ENCODE assay signal across 25 cellular contexts in genomic region chr15:48905216-48905615, GRCh38. TPM values are rescaled to one million over a fixed set of nuclear protein-coding genes. Genes with fewer than 3 reads are reported as not detected.
DNase-seq lines count a peak whose midpoint lies in the region; ATAC-seq and TF ChIP-seq lines count a peak whose summit lies in the region.
"Had no signal": no experiment of that assay in that cellular context is flagged by ENCODE, and none has a peak within 500 bp of the region (broad histone marks: within the 10 kb centered on the region; RNA-seq: fewer than 3 reads in every experiment).

No MANE protein-coding gene starts in this region.

- H3K27ac Mint-ChIP-seq in activated CD4-positive, alpha-beta T cell treated with anti-CD3 and anti-CD28 coated beads for 36 hours, result peak overlapping the region; percentile 29
- no peak overlapping the region for H3K27ac Mint-ChIP-seq in activated CD4-positive, alpha-beta T cell treated with anti-CD3 and anti-CD28 coated beads, Interleukin-2, amount 10 ng/mL, durations not matched to agents 7 days and 5 days
- peak overlapping the region; percentile 70 for H3K27ac Mint-ChIP-seq in activated naive CD8-positive, alpha-beta T cell treated with anti-CD3 and anti-CD28 coated beads for 36 hours
- no peak overlapping the region for H3K27ac Mint-ChIP-seq in neural progenitor cell
- H3K27ac Mint-ChIP-seq: CD14-positive monocyte had no signal

- H4K20me1 ChIP-seq in neural progenitor cell (ENCODE audit: low read depth), result no peaks in the 10 kb centered on the region

- no peak overlapping the region for H3K27ac ChIP-seq in neural progenitor cell
- H3K27ac ChIP-seq: 22Rv1, HL-60, RWPE1 had no signal

- H3K4me3 Mint-ChIP-seq in activated CD4-positive, alpha-beta T cell treated with anti-CD3 and anti-CD28 coated beads for 36 hours, result no peak overlapping the region
- no peak overlapping the region for H3K4me3 Mint-ChIP-seq in activated CD4-positive, alpha-beta T cell treated with anti-CD3 and anti-CD28 coated beads, Interleukin-2, amount 10 ng/mL, durations not matched to agents 7 days and 5 days
- peak overlapping the region; percentile 8 for H3K4me3 Mint-ChIP-seq in activated naive CD8-positive, alpha-beta T cell treated with anti-CD3 and anti-CD28 coated beads for 36 hours
- no peak overlapping the region for H3K4me3 Mint-ChIP-seq in neural progenitor cell
- H3K4me3 Mint-ChIP-seq: CD14-positive monocyte had no signal

- CTCF ChIA-PET in activated CD4-positive, alpha-beta T cell treated with anti-CD3 and anti-CD28 coated beads for 36 hours (lab: Charles Lee), result interaction anchor here (0.6 to 2.3 kb wide), 4 partner anchors 9 to 135 kb away, joined by 3 to 11 read pairs (median 3); no protein-coding TSS in a partner anchor
- CTCF ChIA-PET in activated CD4-positive, alpha-beta T cell treated with anti-CD3 and anti-CD28 coated beads, Interleukin-2, amount 10 ng/mL, durations not matched to agents 7 days and 5 days (lab: Charles Lee), result interaction anchor here (1.5 kb wide), 1 partner anchor 11 kb away, joined by 6 read pairs; no protein-coding TSS in a partner anchor

- TF ChIP-seq CTCF in neural progenitor cell (IDR thresholded peaks at IDR 0.05), result no peak

- H3K36me3 Mint-ChIP-seq in activated CD4-positive, alpha-beta T cell treated with anti-CD3 and anti-CD28 coated beads for 36 hours (ENCODE audit: low read depth), result no peaks in the 10 kb centered on the region
- H3K36me3 Mint-ChIP-seq in activated CD4-positive, alpha-beta T cell treated with anti-CD3 and anti-CD28 coated beads, Interleukin-2, amount 10 ng/mL, durations not matched to agents 7 days and 5 days (ENCODE audit: low read depth), result no peaks in the 10 kb centered on the region
- peaks cover 4% of the 10 kb centered on the region for H3K36me3 Mint-ChIP-seq in activated naive CD8-positive, alpha-beta T cell treated with anti-CD3 and anti-CD28 coated beads for 36 hours
- no peaks in the 10 kb centered on the region for H3K36me3 Mint-ChIP-seq in neural progenitor cell
- H3K36me3 Mint-ChIP-seq: CD14-positive monocyte had no signal

- H3K4me1 ChIP-seq in neural progenitor cell, result peaks cover 12% of the 10 kb centered on the region
- H3K4me1 ChIP-seq: BE2C had no signal

- no peak overlapping the region for H3K4me2 ChIP-seq in neural progenitor cell

- no peaks in the 10 kb centered on the region for H3K9me3 Mint-ChIP-seq in activated CD4-positive, alpha-beta T cell treated with anti-CD3 and anti-CD28 coated beads for 36 hours (ENCODE audit: low read depth)
- H3K9me3 Mint-ChIP-seq in activated CD4-positive, alpha-beta T cell treated with anti-CD3 and anti-CD28 coated beads, Interleukin-2, amount 10 ng/mL, durations not matched to agents 7 days and 5 days, result no peaks in the 10 kb centered on the region
- H3K9me3 Mint-ChIP-seq in activated naive CD8-positive, alpha-beta T cell treated with anti-CD3 and anti-CD28 coated beads for 36 hours, result peaks cover 2% of the 10 kb centered on the region
- no peaks in the 10 kb centered on the region for H3K9me3 Mint-ChIP-seq in neural progenitor cell

- no peaks in the 10 kb centered on the region for H3K79me2 ChIP-seq in neural progenitor cell (ENCODE audit: low read depth)

- peaks cover 3% of the 10 kb centered on the region for H3K27me3 Mint-ChIP-seq in activated CD4-positive, alpha-beta T cell treated with anti-CD3 and anti-CD28 coated beads for 36 hours
- H3K27me3 Mint-ChIP-seq in activated CD4-positive, alpha-beta T cell treated with anti-CD3 and anti-CD28 coated beads, Interleukin-2, amount 10 ng/mL, durations not matched to agents 7 days and 5 days, result peaks cover 3% of the 10 kb centered on the region
- no peaks in the 10 kb centered on the region for H3K27me3 Mint-ChIP-seq in activated naive CD8-positive, alpha-beta T cell treated with anti-CD3 and anti-CD28 coated beads for 36 hours
- peaks cover 4% of the 10 kb centered on the region for H3K27me3 Mint-ChIP-seq in neural progenitor cell (ENCODE audit: insufficient read depth, low read depth)

- no peak overlapping the region for H3K9ac ChIP-seq in neural progenitor cell

- no peaks in the 10 kb centered on the region for H3K9me3 ChIP-seq in neural progenitor cell (ENCODE audit: low read depth)
- H3K9me3 ChIP-seq: BE2C had no signal

- no peak for DNase-seq in activated CD4-positive, alpha-beta T cell treated with anti-CD3 and anti-CD28 coated beads for 36 hours
- DNase-seq in activated CD4-positive, alpha-beta T cell treated with anti-CD3 and anti-CD28 coated beads, Interleukin-2, amount 10 ng/mL, durations not matched to agents 7 days and 5 days, result no peak
- DNase-seq in ELF-1 (ENCODE audit: low read depth, low spot score) (peak; percentile 52), neural progenitor cell (ENCODE audit: low spot score) (peak; percentile 28), AML-193 (lab: John Stamatoyannopoulos, UW) (no peak), HT-29 (ENCODE audit: low spot score) (no peak)
- DNase-seq in activated naive CD8-positive, alpha-beta T cell treated with anti-CD3 and anti-CD28 coated beads for 36 hours, result no peak
- no peak for DNase-seq in stimulated activated naive CD4-positive, alpha-beta T cell (lab: John Stamatoyannopoulos, UW)
- DNase-seq: BE2C, Calu3, DMS79 treated with DMSO at 0.1 percent for 48 hours, NCI-H1092, NCI-H1417 treated with DMSO at 0.1 percent for 48 hours, NCI-H1694 treated with DMSO at 0.1 percent for 48 hours, NCI-H2081, NCI-H2227 treated with DMSO at 0.1 percent for 48 hours, NCI-H510A, NCI-H69, SHP77 had no signal

- POLR2A ChIA-PET in activated CD4-positive, alpha-beta T cell treated with anti-CD3 and anti-CD28 coated beads for 36 hours (lab: Charles Lee), result no interaction called here
- POLR2A ChIA-PET in activated CD4-positive, alpha-beta T cell treated with anti-CD3 and anti-CD28 coated beads, Interleukin-2, amount 10 ng/mL, durations not matched to agents 7 days and 5 days (lab: Charles Lee), result no interaction called here

- H3K4me1 Mint-ChIP-seq in activated CD4-positive, alpha-beta T cell treated with anti-CD3 and anti-CD28 coated beads for 36 hours, result peaks cover 19% of the 10 kb centered on the region
- H3K4me1 Mint-ChIP-seq in activated CD4-positive, alpha-beta T cell treated with anti-CD3 and anti-CD28 coated beads, Interleukin-2, amount 10 ng/mL, durations not matched to agents 7 days and 5 days, result no peaks in the 10 kb centered on the region
- H3K4me1 Mint-ChIP-seq in activated naive CD8-positive, alpha-beta T cell treated with anti-CD3 and anti-CD28 coated beads for 36 hours, result peaks cover 18% of the 10 kb centered on the region
- H3K4me1 Mint-ChIP-seq in neural progenitor cell, result peaks cover 3% of the 10 kb centered on the region
- H3K4me1 Mint-ChIP-seq: CD14-positive monocyte had no signal

- H3K4me3 ChIP-seq in neural progenitor cell, result no peak overlapping the region

- no peaks in the 10 kb centered on the region for H3K36me3 ChIP-seq in neural progenitor cell
- H3K36me3 ChIP-seq: BE2C had no signal

- no peak for ATAC-seq in activated CD4-positive, alpha-beta T cell treated with anti-CD3 and anti-CD28 coated beads for 36 hours
- ATAC-seq: HCT116, Panc1 had no signal

- peak overlapping the region; percentile 9 for H2AFZ ChIP-seq in neural progenitor cell (replicated peaks)

- H3F3A ChIP-seq in neural progenitor cell (ENCODE audit: low read depth), result no peaks in the 10 kb centered on the region

- intact Hi-C loops in activated CD4-positive, alpha-beta T cell treated with anti-CD3 and anti-CD28 coated beads for 36 hours (cut with DNase I, micrococcal nuclease), result no loop called here

- H3K27me3 ChIP-seq in neural progenitor cell, result no peaks in the 10 kb centered on the region
- H3K27me3 ChIP-seq: BE2C had no signal

RNA-seq across cellular contexts. Expression of gene EID1, which starts 27.3 kb away (rescaled TPM):
- total RNA-seq in activated CD4-positive, alpha-beta T cell treated with anti-CD3 and anti-CD28 coated beads for 36 hours, result 10 to 100 TPM; 73.6 to 82.5 TPM
- 10 to 100 TPM; 83.8 to 84.0 TPM for total RNA-seq in activated CD4-positive, alpha-beta T cell treated with anti-CD3 and anti-CD28 coated beads, Interleukin-2, amount 10 ng/mL, durations not matched to agents 7 days and 5 days
- total RNA-seq in activated naive CD8-positive, alpha-beta T cell treated with anti-CD3 and anti-CD28 coated beads for 36 hours, result 100 to 1,000 TPM; 100 to 103 TPM
- 205 and 292 TPM in 2 replicates for total RNA-seq in neural progenitor cell (ENCODE audit: low replicate concordance)
- 74.0 and 76.7 TPM in 2 replicates for total RNA-seq in HT-29 (2014; rRNA removed; shearing (Covaris generic))

RNA-seq across cellular contexts. Expression of gene SHC4, which starts 58.5 kb away (rescaled TPM):
- 1 to 10 TPM; 1.4 TPM for total RNA-seq in activated CD4-positive, alpha-beta T cell treated with anti-CD3 and anti-CD28 coated beads for 36 hours
- total RNA-seq in activated CD4-positive, alpha-beta T cell treated with anti-CD3 and anti-CD28 coated beads, Interleukin-2, amount 10 ng/mL, durations not matched to agents 7 days and 5 days, result under 1 TPM; 0.30 to 0.46 TPM
- 1 to 10 TPM; 3.7 to 4.1 TPM for total RNA-seq in activated naive CD8-positive, alpha-beta T cell treated with anti-CD3 and anti-CD28 coated beads for 36 hours
- total RNA-seq in neural progenitor cell (ENCODE audit: low replicate concordance), result 1.9 and 2.2 TPM in 2 replicates
- total RNA-seq in HT-29 (2014; rRNA removed; shearing (Covaris generic)), result not detected in 2 replicates

Comparison
In these comparisons a context has a peak if more than half of its experiments do, and no peak if none do; other contexts are left out.
1. H3K27ac Mint-ChIP-seq: peak in activated CD4-positive, alpha-beta T cell treated with anti-CD3 and anti-CD28 coated beads for 36 hours (single experiment) and activated naive CD8-positive, alpha-beta T cell treated with anti-CD3 and anti-CD28 coated beads for 36 hours (single experiment); none in activated CD4-positive, alpha-beta T cell treated with anti-CD3 and anti-CD28 coated beads, Interleukin-2, amount 10 ng/mL, durations not matched to agents 7 days and 5 days (single experiment) and neural progenitor cell (single experiment).
2. DNase-seq: peak in ELF-1 (single experiment) and neural progenitor cell (single experiment); none in activated CD4-positive, alpha-beta T cell treated with anti-CD3 and anti-CD28 coated beads for 36 hours (single experiment), activated CD4-positive, alpha-beta T cell treated with anti-CD3 and anti-CD28 coated beads, Interleukin-2, amount 10 ng/mL, durations not matched to agents 7 days and 5 days (single experiment), activated naive CD8-positive, alpha-beta T cell treated with anti-CD3 and anti-CD28 coated beads for 36 hours (single experiment), AML-193 (0 of 2), stimulated activated naive CD4-positive, alpha-beta T cell (0 of 6) and HT-29 (single experiment).